8 cellular contexts compared by ENCODE assay signal in the genomic region with DNA sequence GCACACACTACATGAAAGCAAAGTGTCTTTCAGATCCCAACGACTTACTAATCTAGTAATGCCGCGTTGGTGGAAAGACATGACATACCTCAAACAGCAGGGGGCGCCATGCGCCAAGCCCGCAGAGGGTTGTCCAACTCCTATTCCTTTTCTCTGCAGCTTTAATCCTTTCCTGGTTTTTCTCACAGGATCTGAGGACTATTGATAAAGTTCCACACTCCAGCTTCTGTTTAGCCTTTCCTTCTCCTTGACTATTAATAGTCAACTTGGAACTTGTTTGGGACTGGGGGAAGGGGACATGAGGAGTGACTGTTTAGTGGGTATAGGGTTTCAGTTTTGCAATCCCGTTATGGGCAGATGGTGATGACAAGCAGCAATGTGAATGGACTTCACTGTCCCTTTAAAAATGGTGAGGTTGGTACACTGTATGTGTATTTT.
DNase-seq lines count a peak whose midpoint lies in the region; ATAC-seq and TF ChIP-seq lines count a peak whose summit lies in the region.

No MANE protein-coding gene starts in this region.

- intact Hi-C loops in heart left ventricle (cut with DNase I) (loop anchor here (1.0 to 5.0 kb wide), 10 partner anchors 40 to 286 kb away; partner anchors contain the start of gene ANKH (in 5 of the 10)), psoas muscle (cut with DNase I) (loop anchor here (2.0 to 10.0 kb wide), 4 partner anchors 90 to 275 kb away; partner anchors contain the start of gene ANKH (in 2 of the 2)), aorta (cut with DNase I) (loop anchor here (2.0 to 5.0 kb wide), 4 partner anchors 40 to 279 kb away; partner anchors contain the start of gene ANKH (in 2 of the 2))

- H3K27ac Mint-ChIP-seq in activated naive CD8-positive, alpha-beta T cell treated with anti-CD3 and anti-CD28 coated beads, Interleukin-2, amount 10 ng/mL, durations not matched to agents 7 days and 5 days = no peak overlapping the region

- peaks cover 0 to 41% (median 25%) of the 10 kb centered on the region in 12 donors for H3K4me1 ChIP-seq in heart left ventricle
- peaks cover 56% of the 10 kb centered on the region for H3K4me1 ChIP-seq in psoas muscle
- H3K4me1 ChIP-seq in aorta (ENCODE audit: control insufficient read depth in 1 of 2, insufficient read depth in 2 of 2, low read length in 2 of 2) = no peaks in the 10 kb centered on the region

- H3K4me3 ChIP-seq in NB4 (ENCODE audit: low read depth, low read length) = no peak overlapping the region
- no peak overlapping the region for H3K4me3 ChIP-seq in heart left ventricle
- peak overlapping the region; percentile 4 for H3K4me3 ChIP-seq in psoas muscle
- no peak overlapping the region for H3K4me3 ChIP-seq in aorta (ENCODE audit: low read length in 2 of 2)

- H3K27me3 ChIP-seq in heart left ventricle (no peaks in the 10 kb centered on the region), psoas muscle (ENCODE audit: insufficient read depth in 3 of 3, low read length in 2 of 3) (no peaks in the 10 kb centered on the region), aorta (ENCODE audit: control insufficient read depth in 1 of 2, insufficient read depth in 2 of 2, low read length in 1 of 2) (no peaks in the 10 kb centered on the region)

- ATAC-seq in GM21723 (IDR thresholded peaks at IDR 0.05; ENCODE audit: unreplicated experiment) (peak; percentile 62), SK-N-SH treated with all-trans-retinoic acid at 6 μM for 48 hours (peak; percentile 91), heart left ventricle (peak; percentile 60 to 78 (median 68)), psoas muscle (peak; percentile 80 to 87 (median 84)), aorta (ENCODE audit: low FRiP score) (peak; percentile 86)
- peak; percentile 68 for ATAC-seq in activated naive CD8-positive, alpha-beta T cell treated with anti-CD3 and anti-CD28 coated beads, Interleukin-2, amount 10 ng/mL, durations not matched to agents 7 days and 5 days (ENCODE audit: low read depth)

- H3K9me3 ChIP-seq in heart left ventricle (no peaks in the 10 kb centered on the region), psoas muscle (no peaks in the 10 kb centered on the region), aorta (ENCODE audit: control insufficient read depth, low read length) (no peaks in the 10 kb centered on the region)

- POLR2A ChIA-PET in activated naive CD8-positive, alpha-beta T cell treated with anti-CD3 and anti-CD28 coated beads, Interleukin-2, amount 10 ng/mL, durations not matched to agents 7 days and 5 days (lab: Charles Lee) = interaction anchor here (1.1 kb wide), 1 partner anchor 10 kb away, joined by 4 read pairs; no protein-coding TSS in a partner anchor

- TF ChIP-seq CTCF in NB4 (IDR thresholded peaks at IDR 0.05; ENCODE audit: low read depth, low read length) = peak; percentile 94
- peak; percentile 90 to 99 (median 96) for TF ChIP-seq CTCF in heart left ventricle (IDR thresholded peaks at IDR 0.05)
- peak; percentile 95 for TF ChIP-seq CTCF in psoas muscle (IDR thresholded peaks at IDR 0.05)

- H3K27ac ChIP-seq in heart left ventricle = peak overlapping the region in 6 of 12 donors; percentile 8 to 65 (median 34)
- H3K27ac ChIP-seq in psoas muscle = peak overlapping the region; percentile 75
- no peak overlapping the region for H3K27ac ChIP-seq in aorta (ENCODE audit: low read depth in 1 of 2, low read length in 2 of 2)

- TF ChIP-seq POLR2A in NB4 (IDR thresholded peaks at IDR 0.05; ENCODE audit: extremely low read depth, insufficient read length) (no peak), heart left ventricle (IDR thresholded peaks at IDR 0.05) (no peak)

- peaks cover 4% of the 10 kb centered on the region for H3K36me3 Mint-ChIP-seq in activated naive CD8-positive, alpha-beta T cell treated with anti-CD3 and anti-CD28 coated beads, Interleukin-2, amount 10 ng/mL, durations not matched to agents 7 days and 5 days

- peaks cover 0 to 52% (median 21%) of the 10 kb centered on the region in 9 donors for H3K36me3 ChIP-seq in heart left ventricle
- H3K36me3 ChIP-seq in psoas muscle (ENCODE audit: insufficient read depth in 1 of 2, low read depth in 1 of 2) = peaks cover 0 to 10% of the 10 kb centered on the region in 2 donors
- H3K36me3 ChIP-seq in aorta (ENCODE audit: control insufficient read depth in 1 of 2, insufficient read depth in 2 of 2, low read length in 1 of 2) = no peaks in the 10 kb centered on the region

- 3 to 5% (median 3%) methylated on average over 7 of the region's 7 CpGs for WGBS in heart left ventricle, 4 donors
- WGBS in psoas muscle, 3 donors = 0 to 3% (median 2%) methylated on average over 7 of the region's 7 CpGs
- WGBS in aorta, 2 donors = 0% methylated on average over 7 of the region's 7 CpGs

- no peaks in the 10 kb centered on the region for H3K27me3 Mint-ChIP-seq in activated naive CD8-positive, alpha-beta T cell treated with anti-CD3 and anti-CD28 coated beads, Interleukin-2, amount 10 ng/mL, durations not matched to agents 7 days and 5 days

- no peaks in the 10 kb centered on the region for H3K9me3 Mint-ChIP-seq in activated naive CD8-positive, alpha-beta T cell treated with anti-CD3 and anti-CD28 coated beads, Interleukin-2, amount 10 ng/mL, durations not matched to agents 7 days and 5 days

- no peak overlapping the region for H3K4me3 Mint-ChIP-seq in activated naive CD8-positive, alpha-beta T cell treated with anti-CD3 and anti-CD28 coated beads, Interleukin-2, amount 10 ng/mL, durations not matched to agents 7 days and 5 days

- H3K4me1 Mint-ChIP-seq in activated naive CD8-positive, alpha-beta T cell treated with anti-CD3 and anti-CD28 coated beads, Interleukin-2, amount 10 ng/mL, durations not matched to agents 7 days and 5 days = peaks cover 5% of the 10 kb centered on the region

- peak; percentile 82 for DNase-seq in D341Med (ENCODE audit: low spot score)
- peak; percentile 79 for DNase-seq in NB4 (ENCODE audit: low read depth)
- peak; percentile 81 for DNase-seq in activated naive CD8-positive, alpha-beta T cell treated with anti-CD3 and anti-CD28 coated beads, Interleukin-2, amount 10 ng/mL, durations not matched to agents 7 days and 5 days
- peak; percentile 79 to 90 (median 79) for DNase-seq in heart left ventricle
- DNase-seq in psoas muscle = peak; percentile 71 to 84
- peak; percentile 87 to 93 for DNase-seq in aorta

TF ChIP-seq in SK-N-SH treated with all-trans-retinoic acid at 6 μM for 48 hours, 23 proteins besides CTCF, POLR2A, EP300 and RAD21:
- TF ChIP-seq ZNF565 (CRISPR knock-in tag; conservative IDR thresholded peaks at IDR 0.05; ENCODE audit: low read depth) (no peak), ZFP3 (CRISPR knock-in tag; IDR thresholded peaks at IDR 0.05) (peak; percentile 84)
TF ChIP-seq in SK-N-SH treated with all-trans-retinoic acid at 6 μM for 48 hours: peak in this region for 1.
